ENCODE assay signal across 11 cellular contexts in the genomic region with DNA sequence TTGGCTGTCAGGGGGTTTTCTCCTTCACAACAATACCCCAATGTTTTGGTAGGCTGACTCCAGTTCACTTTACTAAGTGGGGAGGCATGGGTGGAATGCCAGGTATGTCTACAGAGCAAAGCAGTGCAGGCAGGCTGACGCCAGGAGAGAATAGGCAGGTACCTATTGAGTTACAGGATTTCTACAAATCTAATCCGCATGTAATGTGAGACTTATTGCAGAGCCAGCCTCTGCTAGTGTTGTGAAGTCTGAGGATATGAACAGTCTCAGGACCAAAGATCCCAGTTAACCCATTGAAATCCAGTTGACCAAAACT.
A peak's percentile ranks its signal among the peaks of the same experiment; 100 is the strongest.
DNase-seq lines count a peak whose midpoint lies in the region; ATAC-seq, FAIRE-seq and TF ChIP-seq lines count a peak whose summit lies in the region.
"Had no signal": no experiment of that assay in that cellular context is flagged by ENCODE, and none has a peak within 500 bp of the region (broad histone marks: within the 10 kb centered on the region; RNA-seq: fewer than 3 reads in every experiment).

No MANE protein-coding gene starts in this region.

- no TSS peak for BruUV-seq in Caco-2 (replicated peaks; lab: Mats Ljungman, UMichigan)

- DNase-seq in Caco-2 (peak; percentile 60 to 70), NCI-H1105 (lab: John Stamatoyannopoulos, UW) (peak; percentile 27), RWPE1 (ENCODE audit: low spot score) (peak; percentile 64), kidney tubule cell (ENCODE audit: low spot score) (peak; percentile 88), HTR-8/SVneo (ENCODE audit: insufficient read length, low spot score) (no peak), RKO (ENCODE audit: low spot score) (no peak)
- DNase-seq: activated CD4-positive, alpha-beta T cell treated with anti-CD3 and anti-CD28 coated beads for 1 hour; activated naive CD4-positive, alpha-beta T cell had no signal

- TF ChIP-seq CTCF in Caco-2 (IDR thresholded peaks at IDR 0.05; ENCODE audit: insufficient read depth in 1 of 2, low read depth in 1 of 2, low read length in 1 of 2, severe bottlenecking in 1 of 2, unreplicated experiment in 1 of 2) (no peak), RWPE1 (conservative IDR thresholded peaks at IDR 0.05; ENCODE audit: low read depth) (no peak)

- H3K4me3 ChIP-seq in Caco-2 (ENCODE audit: low read depth, low read length) = no peak overlapping the region

- peak overlapping the region; percentile 10 for H3K4me3 Mint-ChIP-seq in Caco-2 (ENCODE audit: unreplicated experiment)

- no peaks in the 10 kb centered on the region for H3K27me3 Mint-ChIP-seq in Caco-2 (ENCODE audit: insufficient read depth, unreplicated experiment)

- ATAC-seq in HG02852 (IDR thresholded peaks at IDR 0.05; ENCODE audit: unreplicated experiment) (no peak), GM21381 (IDR thresholded peaks at IDR 0.05; ENCODE audit: unreplicated experiment) (no peak)
- ATAC-seq: Right ventricle myocardium inferior had no signal

- no peaks in the 10 kb centered on the region for H3K36me3 ChIP-seq in Caco-2 (ENCODE audit: control insufficient read depth, insufficient read depth, low read length)

- H3K9me3 ChIP-seq in Caco-2 = no peaks in the 10 kb centered on the region; the same call in 1 of the 2 replicates

- intact Hi-C loops in Caco-2 (cut with micrococcal nuclease; ENCODE audit: unreplicated experiment) = loop anchor here (2.0 kb wide), 1 partner anchor 18 kb away; no protein-coding TSS in a partner anchor

- POLR2A ChIA-PET in Caco-2 (lab: Charles Lee) = no interaction called here
- POLR2A ChIA-PET in RWPE1 (lab: Yijun Ruan, JAX; ENCODE audit: low non-redundant PET) = no interaction called here

- CTCF ChIA-PET in Caco-2 (lab: Charles Lee) = no interaction called here
- CTCF ChIA-PET in RWPE1 (lab: Yijun Ruan, JAX) = no interaction called here

- H3K4me1 Mint-ChIP-seq in Caco-2 (ENCODE audit: low read depth, unreplicated experiment) = peaks cover 14% of the 10 kb centered on the region

- no peaks in the 10 kb centered on the region; the same call in 1 of the 2 replicates for H3K27me3 ChIP-seq in Caco-2 (replicated peaks; ENCODE audit: control insufficient read depth, insufficient read depth, low read length)

- peak overlapping the region; percentile 78 for H3K27ac Mint-ChIP-seq in Caco-2 (ENCODE audit: unreplicated experiment)

- no peak overlapping the region for H3K27ac ChIP-seq in RWPE1

- no peaks in the 10 kb centered on the region for H3K36me3 Mint-ChIP-seq in Caco-2 (ENCODE audit: insufficient read depth, unreplicated experiment)

- H3K9me3 Mint-ChIP-seq in Caco-2 (ENCODE audit: unreplicated experiment) = peaks cover 31% of the 10 kb centered on the region

- H3K4me1 ChIP-seq in Caco-2 = peaks cover 23% of the 10 kb centered on the region

- FAIRE-seq in HTR-8/SVneo (lab: Jason Lieb, UNC) = no peak

Comparison
In these comparisons a context has a peak if more than half of its experiments do, and no peak if none do; other contexts are left out.
1. DNase-seq: peak in Caco-2 (2 of 2), NCI-H1105 (single experiment), RWPE1 (single experiment) and kidney tubule cell (single experiment); none in HTR-8/SVneo (single experiment) and RKO (single experiment).